ENCODE assay signal across 23 cellular contexts in genomic region chr4:100828364-100828763, GRCh38.
"Had no signal": no experiment of that assay in that cellular context is flagged by ENCODE, and none has a peak within 500 bp of the region (broad histone marks: within the 10 kb centered on the region; RNA-seq: fewer than 3 reads in every experiment).

No MANE protein-coding gene starts in this region.

- DNase-seq: colonic mucosa; cortex of kidney; effector CD4-positive, alpha-beta T cell; effector memory CD4-positive, alpha-beta T cell; endodermal cell; erythroblast; esophagus squamous epithelium; foreskin fibroblast; heart left ventricle; hypothalamus; immature natural killer cell; left cardiac atrium; left lung; left ventricle myocardium superior; lower lobe of right lung; mesenchymal stem cell; midbrain; naive thymus-derived CD4-positive, alpha-beta T cell had no signal

- H3K4me3 ChIP-seq: colonic mucosa, esophagus squamous epithelium, gastroesophageal sphincter, heart left ventricle, hepatocyte, left lung, lower lobe of right lung had no signal

- H3K9me3 Mint-ChIP-seq: immature natural killer cell had no signal

- H3K36me3 Mint-ChIP-seq: immature natural killer cell; naive thymus-derived CD4-positive, alpha-beta T cell had no signal

- H3K27ac Mint-ChIP-seq: dendritic cell treated with granulocyte-macrophage colony-stimulating factor and Interleukin-4, amounts not matched to agents 40 ng/mL and 50 ng/mL, for 4 days; endodermal cell; immature natural killer cell; naive thymus-derived CD4-positive, alpha-beta T cell had no signal

- H3K4me1 Mint-ChIP-seq: immature natural killer cell had no signal

- H3K27me3 ChIP-seq: colonic mucosa, esophagus squamous epithelium, gastroesophageal sphincter, heart left ventricle, hepatocyte, left lung had no signal

- H3K4me1 ChIP-seq: colonic mucosa, esophagus squamous epithelium, gastroesophageal sphincter, heart left ventricle, lower lobe of right lung had no signal

- H3K27me3 Mint-ChIP-seq: dendritic cell treated with granulocyte-macrophage colony-stimulating factor and Interleukin-4, amounts not matched to agents 40 ng/mL and 50 ng/mL, for 4 days had no signal

- H3K9me3 ChIP-seq: colonic mucosa, esophagus squamous epithelium, gastroesophageal sphincter, left lung had no signal

- H3K4me3 Mint-ChIP-seq: dendritic cell treated with granulocyte-macrophage colony-stimulating factor and Interleukin-4, amounts not matched to agents 40 ng/mL and 50 ng/mL, for 4 days; endodermal cell; immature natural killer cell; naive thymus-derived CD4-positive, alpha-beta T cell had no signal

- H3K36me3 ChIP-seq: colonic mucosa, esophagus squamous epithelium, gastroesophageal sphincter, heart left ventricle, left lung, lower lobe of right lung had no signal

- ATAC-seq: esophagus mucosa; gastroesophageal sphincter; heart left ventricle; left cardiac atrium; left lung; left ventricle myocardium superior; lower lobe of right lung; naive thymus-derived CD4-positive, alpha-beta T cell had no signal

- H3K27ac ChIP-seq: colonic mucosa, epithelial cell of prostate, esophagus squamous epithelium, gastroesophageal sphincter, heart left ventricle, hepatocyte, left lung, lower lobe of right lung had no signal
